10 cellular contexts compared by ENCODE assay signal in genomic region chr3:64216706-64217105, GRCh38. TPM values are rescaled to one million over a fixed set of nuclear protein-coding genes. Genes with fewer than 3 reads are reported as not detected.
A peak's percentile ranks its signal among the peaks of the same experiment; 100 is the strongest.
DNase-seq lines count a peak whose midpoint lies in the region; ATAC-seq and TF ChIP-seq lines count a peak whose summit lies in the region.
"Had no signal": no experiment of that assay in that cellular context is flagged by ENCODE, and none has a peak within 500 bp of the region (broad histone marks: within the 10 kb centered on the region; RNA-seq: fewer than 3 reads in every experiment).

No MANE protein-coding gene starts in this region.

- H2BK120ac ChIP-seq in neuronal stem cell (ENCODE audit: low read depth, low read length): no peak overlapping the region

- WGBS in neuronal stem cell (ENCODE audit: extremely low coverage in 2 of 2, insufficient read length in 2 of 2, insufficient replicate concordance in 1 of 2), 2 donors: no CpG with 5 or more reads among the region's 6 CpGs

- no peak overlapping the region for H3K9ac ChIP-seq in neuronal stem cell (ENCODE audit: low read depth, low read length, poor library complexity)

- no peak overlapping the region for H4K91ac ChIP-seq in neuronal stem cell (ENCODE audit: low read depth, low read length, poor library complexity)

- H4K8ac ChIP-seq in neuronal stem cell (ENCODE audit: low read depth, low read length): no peak overlapping the region

- H3K36me3 ChIP-seq in RWPE2 (ENCODE audit: low read depth): no peaks in the 10 kb centered on the region
- no peaks in the 10 kb centered on the region for H3K36me3 ChIP-seq in neuronal stem cell (replicated peaks in 1 of 2; ENCODE audit: control insufficient read depth in 2 of 2, insufficient read depth in 2 of 2, low read length in 2 of 2)
- H3K36me3 ChIP-seq in Peyer's patch: no peaks in the 10 kb centered on the region

- ATAC-seq in RWPE2 (ENCODE audit: low read depth): peak; percentile 84

- H3K4me1 ChIP-seq in RWPE2 (ENCODE audit: insufficient read depth, poor library complexity, severe bottlenecking) (peaks cover 42% of the 10 kb centered on the region), neuronal stem cell (ENCODE audit: control insufficient read depth in 2 of 2, insufficient read depth in 1 of 2, low read depth in 1 of 2, low read length in 2 of 2) (peaks cover 32 to 38% of the 10 kb centered on the region in 2 donors), Peyer's patch (peaks cover 0 to 24% (median 0%) of the 10 kb centered on the region in 4 donors)

- H3K27me3 ChIP-seq in RWPE2 (ENCODE audit: insufficient read depth, poor library complexity, severe bottlenecking) (no peaks in the 10 kb centered on the region), neuronal stem cell (ENCODE audit: control insufficient read depth in 3 of 3, insufficient read depth in 3 of 3, low read depth in 1 of 3, low read length in 3 of 3) (no peaks in the 10 kb centered on the region), Peyer's patch (no peaks in the 10 kb centered on the region)

- no peak overlapping the region for H3K4me3 ChIP-seq in RWPE2 (ENCODE audit: severe bottlenecking)
- no peak overlapping the region for H3K4me3 ChIP-seq in neuronal stem cell (ENCODE audit: low read length in 2 of 2)
- no peak overlapping the region for H3K4me3 ChIP-seq in Peyer's patch

- H2BK12ac ChIP-seq in neuronal stem cell (ENCODE audit: low read length): no peak overlapping the region

- H3K9me3 ChIP-seq in RWPE2 (ENCODE audit: severe bottlenecking): no peaks in the 10 kb centered on the region
- H3K9me3 ChIP-seq in neuronal stem cell (replicated peaks in 1 of 2; ENCODE audit: control insufficient read depth in 2 of 2, insufficient read depth in 1 of 2, low read depth in 1 of 2, low read length in 2 of 2): no peaks in the 10 kb centered on the region
- no peaks in the 10 kb centered on the region for H3K9me3 ChIP-seq in Peyer's patch

- H3K4me2 ChIP-seq in neuronal stem cell (ENCODE audit: insufficient read depth, low read length, poor library complexity, severe bottlenecking): peak overlapping the region; percentile 3

- no peaks in the 10 kb centered on the region for H3K79me1 ChIP-seq in neuronal stem cell (ENCODE audit: low read depth, low read length)

- no peak for TF ChIP-seq POLR2A in Peyer's patch (IDR thresholded peaks at IDR 0.05)

- no peak overlapping the region for H3K18ac ChIP-seq in neuronal stem cell (ENCODE audit: low read length)

- H3K4ac ChIP-seq in neuronal stem cell (ENCODE audit: low read length): no peak overlapping the region

- peak; percentile 38 for DNase-seq in EL
- no peak for DNase-seq in RWPE2 (ENCODE audit: low spot score)
- peak; percentile 46 for DNase-seq in fibroblast of peridontal ligament (ENCODE audit: extremely low read depth)
- DNase-seq in neuronal stem cell (ENCODE audit: low spot score): no peak
- no peak for DNase-seq in pons (ENCODE audit: low spot score)
- no peak for DNase-seq in activated effector memory CD4-positive, alpha-beta T cell treated with anti-CD3 and anti-CD28 coated beads, Interleukin-2, amount 50 U/mL, for 16 hours
- DNase-seq in GM13977 (ENCODE audit: low spot score): no peak
- no peak for DNase-seq in Peyer's patch
- DNase-seq: erythroblast, MV-4-11 had no signal

- no peak overlapping the region for H2BK5ac ChIP-seq in neuronal stem cell (ENCODE audit: low read length)

- peak overlapping the region; percentile 61 for H2AFZ ChIP-seq in neuronal stem cell (ENCODE audit: low read length)

- no peak overlapping the region for H2BK15ac ChIP-seq in neuronal stem cell (ENCODE audit: low read length)

- TF ChIP-seq CTCF in RWPE2 (IDR thresholded peaks at IDR 0.05; ENCODE audit: poor library complexity, severe bottlenecking) (no peak), GM13977 (IDR thresholded peaks at IDR 0.05; ENCODE audit: extremely low read depth, insufficient read depth, missing control alignments) (no peak), Peyer's patch (IDR thresholded peaks at IDR 0.05) (no peak)

- no peak overlapping the region for H2AK5ac ChIP-seq in neuronal stem cell (ENCODE audit: low read depth, low read length)

- peak overlapping the region; percentile 17 for H3K27ac ChIP-seq in RWPE2 (ENCODE audit: poor library complexity, severe bottlenecking)
- peak overlapping the region; percentile 23 for H3K27ac ChIP-seq in neuronal stem cell (replicated peaks; ENCODE audit: low read length)
- H3K27ac ChIP-seq in Peyer's patch: peak overlapping the region in 1 of 4 donors; percentile 73

- H3K23ac ChIP-seq in neuronal stem cell (ENCODE audit: low read depth, low read length, poor library complexity): no peak overlapping the region

- no peak overlapping the region for H3K14ac ChIP-seq in neuronal stem cell (ENCODE audit: low read length)

- in situ Hi-C loops in GM13977 (cut with MboI; ENCODE audit: low pct_unique_long_range_greater_than_20kb, low sequenced_read_pairs, unreplicated experiment): no loop called here

RNA-seq across cellular contexts. Expression of gene PRICKLE2, which starts 8.6 kb away (rescaled TPM):
- polyA plus RNA-seq in neuronal stem cell (2013, experiment 1 of 2): 2.2 TPM
- polyA plus RNA-seq in neuronal stem cell (2013, experiment 2 of 2): 2.3 TPM
- 10 to 100 TPM in 2 of 4 donors, 1 to 10 TPM in 2; 3.5 to 22.3 (median 11.8) TPM for total RNA-seq in Peyer's patch

Comparison
In these comparisons a context has a peak if more than half of its experiments do, and no peak if none do; other contexts are left out.
1. DNase-seq: peak in EL (single experiment) and fibroblast of peridontal ligament (single experiment); none in RWPE2 (single experiment), neuronal stem cell (single experiment), pons (single experiment), activated effector memory CD4-positive, alpha-beta T cell treated with anti-CD3 and anti-CD28 coated beads, Interleukin-2, amount 50 U/mL, for 16 hours (single experiment), GM13977 (single experiment) and Peyer's patch (0 of 3).